32 cellular contexts compared by ENCODE assay signal in genomic region chrX:83630662-83631061, GRCh38.
"Had no signal": no experiment of that assay in that cellular context is flagged by ENCODE, and none has a peak within 500 bp of the region (broad histone marks: within the 10 kb centered on the region; RNA-seq: fewer than 3 reads in every experiment).

No MANE protein-coding gene starts in this region.

- H3K27ac ChIP-seq: adrenal gland, body of pancreas, brain microvascular endothelial cell, breast epithelium, VCaP had no signal

- H3K4me1 ChIP-seq: adrenal gland, body of pancreas, breast epithelium had no signal

- H3K36me3 ChIP-seq: adrenal gland, brain microvascular endothelial cell, breast epithelium had no signal

- H3K27me3 ChIP-seq: adrenal gland, body of pancreas, brain microvascular endothelial cell had no signal

- DNase-seq: activated B cell treated with CpG ODN at 0.5 μM for 24 hours; activated CD4-positive, alpha-beta memory T cell treated with anti-CD3 and anti-CD28 coated beads for 36 hours; activated CD4-positive, alpha-beta T cell treated with anti-CD3 and anti-CD28 coated beads for 4 hours; activated CD4-positive, alpha-beta T cell treated with anti-CD3 and anti-CD28 coated beads, Interleukin-2, amount 10 ng/mL, durations not matched to agents 24 days and 14 days; activated CD4-positive, alpha-beta T cell treated with anti-CD3 and anti-CD28 coated beads, Interleukin-2, amount 50 U/mL, for 1 hour; activated CD4-positive, alpha-beta T cell treated with anti-CD3 and anti-CD28 coated beads, Interleukin-2, amount 50 U/mL, for 4 hours; activated CD4-positive, CD25-positive, alpha-beta regulatory T cell treated with anti-CD3 and anti-CD28 coated beads, Interleukin-2, amount 50 U/mL, for 72 hours; activated CD8-positive, alpha-beta memory T cell treated with anti-CD3 and anti-CD28 coated beads, Interleukin-2, amount 50 U/mL, for 4 hours; activated CD8-positive, alpha-beta T cell treated with anti-CD3 and anti-CD28 coated beads for 36 hours; activated effector memory CD4-positive, alpha-beta T cell treated with anti-CD3 and anti-CD28 coated beads, Interleukin-2, amount 50 U/mL, for 16 hours; activated gamma-delta T cell treated with Interleukin-2 at 50 U/mL for 16 hours; activated naive CD4-positive, alpha-beta T cell; activated naive CD4-positive, alpha-beta T cell treated with anti-CD3 and anti-CD28 coated beads for 36 hours; activated naive CD4-positive, alpha-beta T cell treated with anti-CD3 and anti-CD28 coated beads, Interleukin-2, amount 50 U/mL, for 16 hours; activated naive CD8-positive, alpha-beta T cell treated with anti-CD3 and anti-CD28 coated beads for 36 hours; activated T-cell treated with anti-CD3 and anti-CD28 coated beads for 4 hours; activated T-cell treated with anti-CD3 and anti-CD28 coated beads, Interleukin-2, amount 50 U/mL, for 1 hour; activated T-cell treated with anti-CD3 and anti-CD28 coated beads, Interleukin-2, amount 50 U/mL, for 4 hours; activated T-cell treated with anti-CD3 and anti-CD28 coated beads, Interleukin-2, amount 50 U/mL, for 72 hours; adrenal gland; amniotic stem cell; aorta; body of pancreas; brain microvascular endothelial cell; central memory CD4-positive, alpha-beta T cell; T-helper 1 cell; T-helper 2 cell; T-helper 9 cell had no signal

- ATAC-seq: activated CD8-positive, alpha-beta T cell treated with anti-CD3 and anti-CD28 coated beads for 36 hours; activated naive CD4-positive, alpha-beta T cell treated with anti-CD3 and anti-CD28 coated beads, Interleukin-2, amount 50 U/mL, for 72 hours; activated T-cell treated with anti-CD3 and anti-CD28 coated beads, Interleukin-2, amount 50 U/mL, for 4 hours; activated T-cell treated with anti-CD3 and anti-CD28 coated beads, Interleukin-2, amount 50 U/mL, for 72 hours; activated T-helper 17 cell treated with anti-CD3 and anti-CD28 coated beads, Interleukin-2, amount 50 U/mL, for 72 hours; body of pancreas had no signal

- H3K4me3 ChIP-seq: adrenal gland, body of pancreas, breast epithelium had no signal

- H3K9me3 ChIP-seq: adrenal gland, body of pancreas, breast epithelium had no signal
